36 cellular contexts compared by ENCODE assay signal in the genomic region with DNA sequence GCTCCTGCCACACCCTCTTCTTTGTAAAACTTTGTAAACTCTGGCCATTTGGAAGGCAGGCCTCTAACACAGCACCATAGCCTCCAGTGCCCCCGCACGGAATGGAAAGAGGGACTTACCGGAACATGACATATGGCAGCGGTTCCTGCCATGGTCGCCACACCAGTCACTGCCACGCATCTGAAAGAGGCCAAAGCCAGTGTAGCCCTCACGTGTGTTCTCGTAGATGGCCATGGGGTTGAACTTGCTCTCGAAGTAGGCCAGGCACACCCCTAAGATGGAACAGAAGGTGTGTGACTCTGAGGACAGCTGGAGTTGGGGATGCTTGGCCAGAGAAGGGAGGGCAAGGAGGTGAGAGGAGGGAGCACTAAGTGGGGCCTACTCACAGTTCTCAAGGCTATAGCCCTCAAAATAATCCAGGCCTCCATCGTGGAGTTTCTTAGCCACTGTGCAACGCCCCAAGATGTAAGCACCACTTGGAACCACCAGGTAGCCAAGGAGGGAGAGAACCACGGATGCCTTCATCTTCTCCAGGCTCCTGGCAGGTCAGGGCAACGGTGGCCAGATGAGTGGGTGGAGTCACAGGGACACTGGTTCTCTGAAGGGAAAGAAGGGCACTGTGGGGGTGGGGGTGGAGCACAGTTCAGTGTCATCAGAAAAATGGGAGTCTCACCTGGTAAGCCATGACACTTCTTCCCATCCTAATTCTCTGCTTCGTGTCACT. TPM values are rescaled to one million over a fixed set of nuclear protein-coding genes. Genes with fewer than 3 reads are reported as not detected.
"Had no signal": no experiment of that assay in that cellular context is flagged by ENCODE, and none has a peak within 500 bp of the region (broad histone marks: within the 10 kb centered on the region; RNA-seq: fewer than 3 reads in every experiment).

No MANE protein-coding gene starts in this region.

- H3K36me3 ChIP-seq: left lung, lower lobe of right lung, pancreas, prostate gland, stomach, thyroid gland, transverse colon, upper lobe of right lung had no signal

- DNase-seq: hypothalamus; immature natural killer cell; kidney; left colon; left lung; lower lobe of right lung; mesenchymal stem cell; naive B cell; natural killer cell; nephron progenitor cell; pancreas; posterior cingulate gyrus; retina; right cardiac atrium; stimulated activated CD4-positive, alpha-beta T cell treated with anti-CD3 and anti-CD28 coated beads, Interleukin-12 subunit alpha, Interleukin-12 subunit beta, amount 100 ng/mL, for 4 hours; stimulated activated CD4-positive, alpha-beta T cell treated with anti-CD3 and anti-CD28 coated beads, Interleukin-15, amount 100 ng/mL, for 24 hours; stimulated activated CD4-positive, alpha-beta T cell treated with anti-CD3 and anti-CD28 coated beads, Interleukin-2, amount 100 ng/mL, for 24 hours; stimulated activated CD4-positive, alpha-beta T cell treated with anti-CD3 and anti-CD28 coated beads, Interleukin-4, amount 100 ng/mL, for 1 hour; stimulated activated naive B cell treated with anti-CD40 and anti-IgM and Interleukin-4, amounts not matched to agents 10 μg/mL and 1 μg/mL and 100 μg/mL, for 72 hours; stimulated activated naive CD8-positive, alpha-beta T cell treated with anti-CD3 and anti-CD28 coated beads, Interleukin-15, Interleukin-2, amounts not matched to agents 100 U/mL and 50 U/mL, for 24 hours; stomach; testis; thyroid gland; transverse colon; upper lobe of right lung had no signal

- FAIRE-seq: islet of Langerhans, kidney, pancreas, urothelium cell line had no signal

- H3K9ac ChIP-seq: neural progenitor cell had no signal

- H3K27ac ChIP-seq: left lung, lower lobe of right lung, neural progenitor cell, pancreas, prostate gland, skin epidermis, stomach, testis, thyroid gland, transverse colon, upper lobe of right lung had no signal

- H3K9me3 ChIP-seq: left lung, lower lobe of right lung, pancreas, prostate gland, stomach, testis, thyroid gland, transverse colon, upper lobe of right lung had no signal

- H3K4me2 ChIP-seq: neural progenitor cell had no signal

- ATAC-seq: left colon; left lung; lower lobe of right lung; pancreas; right cardiac atrium; sciatic nerve; stimulated activated naive B cell treated with anti-CD40 and anti-IgM and Interleukin-4, amounts not matched to agents 10 μg/mL and 1 μg/mL and 100 μg/mL, for 72 hours; stimulated activated naive CD8-positive, alpha-beta T cell treated with anti-CD3 and anti-CD28 coated beads, Interleukin-15, Interleukin-2, amounts not matched to agents 100 U/mL and 50 U/mL, for 24 hours; upper lobe of right lung had no signal

- H3K27me3 ChIP-seq: left lung, neural progenitor cell, pancreas, stomach, testis, thyroid gland, transverse colon, upper lobe of right lung had no signal

- H3K4me3 ChIP-seq: left lung, lower lobe of right lung, neural progenitor cell, pancreas, prostate gland, skin epidermis, stomach, testis, thyroid gland, transverse colon, upper lobe of right lung had no signal

- H3K4me1 ChIP-seq: left lung, lower lobe of right lung, neural progenitor cell, pancreas, prostate gland, stomach, testis, thyroid gland, transverse colon, upper lobe of right lung had no signal

- H2AFZ ChIP-seq: neural progenitor cell had no signal

RNA-seq across cellular contexts. Expression of gene LYZL4, which starts 3.5 kb away (rescaled TPM):
- total RNA-seq: kidney, left colon, left lung, liver, lower lobe of right lung, mammary epithelial cell, mesothelial cell of epicardium, mononuclear cell, natural killer cell, omental fat pad, pancreas, right cardiac atrium, sciatic nerve, stomach, thyroid gland, transverse colon, upper lobe of right lung had no signal
- polyA plus RNA-seq: immature natural killer cell, liver, mammary epithelial cell, pancreas, right cardiac atrium, stomach had no signal
